10 cellular contexts compared by ENCODE assay signal in the genomic region with DNA sequence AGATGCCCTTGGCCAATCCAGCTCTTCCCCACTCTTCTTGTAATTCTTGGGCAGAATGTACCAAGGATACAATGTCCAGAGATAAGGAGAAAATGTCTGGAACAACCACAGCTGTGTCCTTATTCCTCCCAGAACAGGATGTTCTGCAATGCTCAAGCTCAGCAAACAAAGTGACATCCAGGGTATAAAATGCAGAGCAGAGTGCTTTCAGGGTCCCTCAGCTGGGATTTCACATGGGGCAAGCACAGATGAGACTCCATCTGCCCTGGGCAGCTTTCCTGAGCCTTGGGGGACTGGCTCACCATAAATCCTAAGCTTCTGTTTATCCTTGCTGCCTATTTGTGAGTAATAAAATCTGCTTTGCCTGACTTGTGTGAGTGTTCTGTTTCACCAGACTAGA.
DNase-seq lines count a peak whose midpoint lies in the region; ATAC-seq, FAIRE-seq and TF ChIP-seq lines count a peak whose summit lies in the region.
"Had no signal": no experiment of that assay in that cellular context is flagged by ENCODE, and none has a peak within 500 bp of the region (broad histone marks: within the 10 kb centered on the region; RNA-seq: fewer than 3 reads in every experiment).

No MANE protein-coding gene starts in this region.

- no peak overlapping the region for H3K27ac Mint-ChIP-seq in activated naive CD4-positive, alpha-beta T cell treated with anti-CD3 and anti-CD28 coated beads, Interleukin-2, amount 50 U/mL, for 72 hours
- no peak overlapping the region for H3K27ac Mint-ChIP-seq in naive thymus-derived CD4-positive, alpha-beta T cell
- H3K27ac Mint-ChIP-seq: activated naive CD4-positive, alpha-beta T cell treated with anti-CD3 and anti-CD28 coated beads for 36 hours had no signal

- no peak overlapping the region for H3K4me3 Mint-ChIP-seq in naive thymus-derived CD4-positive, alpha-beta T cell
- H3K4me3 Mint-ChIP-seq: activated naive CD4-positive, alpha-beta T cell treated with anti-CD3 and anti-CD28 coated beads for 36 hours had no signal

- H3K36me3 ChIP-seq in kidney (ENCODE audit: control insufficient read depth in 1 of 2, insufficient read depth in 2 of 2, low read length in 2 of 2) (no peaks in the 10 kb centered on the region), small intestine (ENCODE audit: control insufficient read depth in 2 of 2, insufficient read depth in 2 of 2, low read length in 2 of 2) (no peaks in the 10 kb centered on the region)
- H3K36me3 ChIP-seq in naive thymus-derived CD4-positive, alpha-beta T cell (ENCODE audit: control insufficient read depth in 2 of 3, insufficient read depth in 3 of 3, low read length in 3 of 3): no peaks in the 10 kb centered on the region

- H3K27me3 Mint-ChIP-seq in naive thymus-derived CD4-positive, alpha-beta T cell: peaks cover 2 to 18% (median 3%) of the 10 kb centered on the region in 5 donors

- no peak for FAIRE-seq in kidney (lab: Jason Lieb, UNC)
- no peak for FAIRE-seq in small intestine (lab: Jason Lieb, UNC)

- H3K4me3 ChIP-seq in choroid plexus epithelial cell (ENCODE audit: low read depth, low read length) (no peak overlapping the region), kidney (ENCODE audit: low read length in 2 of 2) (no peak overlapping the region), small intestine (ENCODE audit: low read depth in 1 of 2, low read length in 2 of 2) (no peak overlapping the region)
- H3K4me3 ChIP-seq in naive thymus-derived CD4-positive, alpha-beta T cell (ENCODE audit: low read length): no peak overlapping the region

- CTCF ChIA-PET in naive thymus-derived CD4-positive, alpha-beta T cell (lab: Charles Lee): no interaction called here

- intact Hi-C loops in kidney (cut with DNase I): no loop called here
- intact Hi-C loops in naive thymus-derived CD4-positive, alpha-beta T cell (cut with micrococcal nuclease): no loop called here

- POLR2A ChIA-PET in naive thymus-derived CD4-positive, alpha-beta T cell (lab: Charles Lee): no interaction called here

- no peak for TF ChIP-seq CTCF in choroid plexus epithelial cell (conservative IDR thresholded peaks at IDR 0.05; ENCODE audit: low read depth, low read length)
- TF ChIP-seq CTCF in kidney (IDR thresholded peaks at IDR 0.05; ENCODE audit: borderline replicate concordance, extremely low read depth, insufficient read depth): no peak

- peaks cover 6 to 14% of the 10 kb centered on the region in 2 donors for H3K36me3 Mint-ChIP-seq in activated naive CD4-positive, alpha-beta T cell treated with anti-CD3 and anti-CD28 coated beads, Interleukin-2, amount 50 U/mL, for 72 hours
- peaks cover 0 to 7% (median 2%) of the 10 kb centered on the region in 5 donors for H3K36me3 Mint-ChIP-seq in naive thymus-derived CD4-positive, alpha-beta T cell

- no peak overlapping the region for H3K9ac ChIP-seq in kidney (ENCODE audit: low read length in 2 of 2)

- H3K9me3 Mint-ChIP-seq in activated naive CD4-positive, alpha-beta T cell treated with anti-CD3 and anti-CD28 coated beads, Interleukin-2, amount 50 U/mL, for 72 hours: peaks cover 16 to 17% of the 10 kb centered on the region in 2 donors
- peaks cover 6 to 37% (median 13%) of the 10 kb centered on the region in 11 donors for H3K9me3 Mint-ChIP-seq in naive thymus-derived CD4-positive, alpha-beta T cell

- H3K9me3 ChIP-seq in kidney (ENCODE audit: control insufficient read depth in 1 of 2, low read length in 2 of 2): peaks cover 3 to 15% of the 10 kb centered on the region in 2 donors
- no peaks in the 10 kb centered on the region for H3K9me3 ChIP-seq in small intestine (ENCODE audit: control insufficient read depth, low read depth)
- peaks cover 0 to 7% (median 0%) of the 10 kb centered on the region in 3 experiments for H3K9me3 ChIP-seq in naive thymus-derived CD4-positive, alpha-beta T cell (ENCODE audit: control insufficient read depth in 2 of 3, low read length in 3 of 3)

- no peak overlapping the region for H3K27ac ChIP-seq in kidney (ENCODE audit: low read depth in 2 of 2, low read length in 2 of 2)
- H3K27ac ChIP-seq in small intestine (ENCODE audit: low read depth in 1 of 2, low read length in 1 of 2): peak overlapping the region in 1 of 2 donors; percentile 28
- H3K27ac ChIP-seq in naive thymus-derived CD4-positive, alpha-beta T cell (ENCODE audit: low read depth, low read length): no peak overlapping the region

- H3K4me1 Mint-ChIP-seq in naive thymus-derived CD4-positive, alpha-beta T cell: no peaks in the 10 kb centered on the region

- H3K4me1 ChIP-seq in kidney (ENCODE audit: control insufficient read depth in 1 of 2, insufficient read depth in 1 of 2, low read depth in 1 of 2, low read length in 2 of 2) (no peaks in the 10 kb centered on the region), small intestine (ENCODE audit: control insufficient read depth in 2 of 2, insufficient read depth in 1 of 2, low read depth in 1 of 2, low read length in 1 of 2) (no peaks in the 10 kb centered on the region)
- no peaks in the 10 kb centered on the region for H3K4me1 ChIP-seq in naive thymus-derived CD4-positive, alpha-beta T cell (ENCODE audit: control insufficient read depth in 2 of 2, insufficient read depth in 2 of 2, low read length in 2 of 2)

- DNase-seq in GM04504 (ENCODE audit: low read depth) (peak; percentile 57), choroid plexus epithelial cell (ENCODE audit: low read depth) (peak; percentile 71), kidney (peak; percentile 87), small intestine (peak; percentile 11), NCI-H2081 (lab: John Stamatoyannopoulos, UW) (no peak), NCI-H446 (lab: John Stamatoyannopoulos, UW) (no peak)
- DNase-seq in activated naive CD4-positive, alpha-beta T cell treated with anti-CD3 and anti-CD28 coated beads, Interleukin-2, amount 50 U/mL, for 72 hours (ENCODE audit: low spot score in 2 of 2): no peak
- DNase-seq in naive thymus-derived CD4-positive, alpha-beta T cell: no peak
- DNase-seq: activated CD4-positive, alpha-beta T cell treated with anti-CD3 and anti-CD28 coated beads, Interleukin-2, amount 50 U/mL, for 48 hours; activated naive CD4-positive, alpha-beta T cell treated with anti-CD3 and anti-CD28 coated beads for 36 hours had no signal

- no peak for ATAC-seq in activated naive CD4-positive, alpha-beta T cell treated with anti-CD3 and anti-CD28 coated beads, Interleukin-2, amount 50 U/mL, for 72 hours
- no peak for ATAC-seq in naive thymus-derived CD4-positive, alpha-beta T cell

- H3K27me3 ChIP-seq in small intestine (ENCODE audit: control insufficient read depth in 2 of 2, insufficient read depth in 2 of 2, low read length in 2 of 2): no peaks in the 10 kb centered on the region
- no peaks in the 10 kb centered on the region for H3K27me3 ChIP-seq in naive thymus-derived CD4-positive, alpha-beta T cell (ENCODE audit: control insufficient read depth in 2 of 2, insufficient read depth in 2 of 2, low read length in 2 of 2)

Comparison
In these comparisons a context has a peak if more than half of its experiments do, and no peak if none do; other contexts are left out.
1. DNase-seq: peak in GM04504 (single experiment), choroid plexus epithelial cell (single experiment), kidney (single experiment) and small intestine (single experiment); none in NCI-H2081 (0 of 2), NCI-H446 (0 of 2), activated naive CD4-positive, alpha-beta T cell treated with anti-CD3 and anti-CD28 coated beads, Interleukin-2, amount 50 U/mL, for 72 hours (0 of 2) and naive thymus-derived CD4-positive, alpha-beta T cell (0 of 9).